ENCODE assay signal across 8 cellular contexts in genomic region chr7:23012797-23013714, GRCh38. TPM values are rescaled to one million over a fixed set of nuclear protein-coding genes. Genes with fewer than 3 reads are reported as not detected.
DNase-seq lines count a peak whose midpoint lies in the region; ATAC-seq, FAIRE-seq and TF ChIP-seq lines count a peak whose summit lies in the region.

No MANE protein-coding gene starts in this region.

- no peak overlapping the region for H4K91ac ChIP-seq in H1 (replicated peaks; ENCODE audit: insufficient read length, low read length)

- peaks cover 5% of the 10 kb centered on the region; the same call in 1 of the 2 replicates for H3K23me2 ChIP-seq in H1 (ENCODE audit: low read depth, low read length)

- POLR2A ChIA-PET in H1 (lab: Charles Lee; ENCODE audit: partially characterized antibody): interaction anchor here (0.6 to 2.9 kb wide), 13 partner anchors 10 to 157 kb away, joined by 3 to 13 read pairs (median 3); no protein-coding TSS in a partner anchor

- FAIRE-seq in H1 (lab: Jason Lieb, UNC): no peak

- H4K8ac ChIP-seq in H1 (ENCODE audit: extremely low read depth, insufficient read depth, low read length): no peak overlapping the region

- H2AFZ ChIP-seq in SU-DHL-6 (ENCODE audit: low read depth, low read length, severe bottlenecking): peak overlapping the region; percentile 86
- H2AFZ ChIP-seq in H1 (ENCODE audit: low read length): no peak overlapping the region

- WGBS in H1 (ENCODE audit: extremely low coverage in 1 of 2, insufficient coverage in 1 of 2, insufficient read length in 1 of 2, insufficient replicate concordance in 2 of 2, low coverage in 1 of 2, low lambda C conversion rate in 2 of 2, missing lambda C conversion rate in 1 of 2), 2 experiments: 3% methylated on average over 38 of the region's 52 CpGs; no CpG with 5 or more reads in 1 of the 2 experiments

- H2BK15ac ChIP-seq in H1 (ENCODE audit: low read length): no peak overlapping the region

- no peaks in the 10 kb centered on the region for H3K9me2 ChIP-seq in SU-DHL-6 (replicated peaks; ENCODE audit: insufficient read depth, low read length)

- no peak overlapping the region for H4K5ac ChIP-seq in H1 (ENCODE audit: insufficient read length, low read depth, low read length)

- ATAC-seq in GM19438 (IDR thresholded peaks at IDR 0.05; ENCODE audit: low read depth, unreplicated experiment) (peak; percentile 9), HG03520 (IDR thresholded peaks at IDR 0.05; ENCODE audit: unreplicated experiment) (peak; percentile 0)

- no peak overlapping the region for H3K4ac ChIP-seq in H1 (replicated peaks; ENCODE audit: insufficient read length, low read depth, low read length)

- H3K14ac ChIP-seq in H1 (ENCODE audit: insufficient read length): no peak overlapping the region

- CTCF ChIA-PET in H1 (lab: Charles Lee; ENCODE audit: partially characterized antibody): interaction anchor here (0.9 to 2.3 kb wide), 7 partner anchors 10 to 42 kb away, joined by 3 to 7 read pairs (median 3); no protein-coding TSS in a partner anchor

- H4K20me1 ChIP-seq in SU-DHL-6 (ENCODE audit: low read depth, low read length) (peaks cover 40% of the 10 kb centered on the region), H1 (replicated peaks in 1 of 2; ENCODE audit: control insufficient read depth in 1 of 2, insufficient read depth in 2 of 2, low read length in 2 of 2) (peaks cover 4% of the 10 kb centered on the region in 2 experiments)

- H3K79me2 ChIP-seq in SU-DHL-6 (ENCODE audit: insufficient read depth, low read length): peaks cover 38% of the 10 kb centered on the region
- H3K79me2 ChIP-seq in H1 (ENCODE audit: control insufficient read depth in 1 of 2, insufficient read depth in 2 of 2, low read length in 2 of 2): peaks cover 5 to 52% of the 10 kb centered on the region in 2 experiments

- H3K27me3 ChIP-seq in SU-DHL-6 (ENCODE audit: low read length) (no peaks in the 10 kb centered on the region), H1 (replicated peaks in 1 of 4; ENCODE audit: control insufficient read depth in 3 of 4, extremely low read depth in 1 of 4, insufficient read depth in 3 of 4, low read length in 3 of 4) (no peaks in the 10 kb centered on the region), mucosa of rectum (ENCODE audit: control insufficient read depth in 2 of 2, insufficient read depth in 2 of 2, low read length in 2 of 2) (peaks cover 0 to 11% of the 10 kb centered on the region in 2 donors)

- H3K18ac ChIP-seq in H1 (ENCODE audit: extremely low read depth, low read length): no peak overlapping the region

- peak overlapping the region; percentile 46; the same call in 1 of the 2 replicates for H3K27ac ChIP-seq in SU-DHL-6 (ENCODE audit: low read depth, low read length)
- H3K27ac ChIP-seq in H1 (ENCODE audit: low read depth, low read length): no peak overlapping the region
- peak overlapping the region; percentile 51 to 74 for H3K27ac ChIP-seq in mucosa of rectum (ENCODE audit: low read depth in 2 of 2, low read length in 2 of 2)

- H3K4me2 ChIP-seq in SU-DHL-6 (ENCODE audit: low read depth, low read length, poor library complexity, severe bottlenecking) (peak overlapping the region; percentile 81), H1 (ENCODE audit: insufficient read depth in 1 of 2, low read depth in 2 of 2, low read length in 2 of 2) (peak overlapping the region; percentile 81 to 84)

- H2BK120ac ChIP-seq in H1 (replicated peaks; ENCODE audit: low read depth, low read length): no peak overlapping the region

- TF ChIP-seq RAD21 in H1 (IDR thresholded peaks at IDR 0.05 in 1 of 2, conservative IDR thresholded peaks at IDR 0.05 in 1 of 2; ENCODE audit: low read depth in 2 of 2, low read length in 2 of 2): 0 out of 4 replicates have a peak, but pooled peaks of 1 of the 2 experiments have one; percentile 10

- no peak for TF ChIP-seq EP300 in H1 (IDR thresholded peaks at IDR 0.05; ENCODE audit: borderline replicate concordance in 1 of 2, low read depth in 2 of 2, low read length in 2 of 2)

- no peak for TF ChIP-seq POLR2A in H1 (IDR thresholded peaks at IDR 0.05; ENCODE audit: control extremely low read depth in 1 of 2, low read depth in 2 of 2, low read length in 2 of 2)

- no peaks in the 10 kb centered on the region for H3K36me3 ChIP-seq in SU-DHL-6 (ENCODE audit: low read length)
- no peaks in the 10 kb centered on the region for H3K36me3 ChIP-seq in H1 (ENCODE audit: control insufficient read depth in 2 of 4, insufficient read depth in 4 of 4, low read length in 3 of 4)
- no peaks in the 10 kb centered on the region for H3K36me3 ChIP-seq in mucosa of rectum (ENCODE audit: control insufficient read depth in 2 of 2, insufficient read depth in 2 of 2, low read length in 2 of 2)

- peaks cover 12% of the 10 kb centered on the region; the same call in 1 of the 2 replicates for H3F3A ChIP-seq in SU-DHL-6 (ENCODE audit: insufficient read depth)

- 0 out of 2 replicates have a peak overlapping the region, but pooled peaks have one; percentile 8 for H2BK5ac ChIP-seq in H1 (ENCODE audit: low read depth, low read length)

- TF ChIP-seq CTCF in SU-DHL-6 (IDR thresholded peaks at IDR 0.05; ENCODE audit: insufficient read depth, low read length, poor library complexity, severe bottlenecking) (peak; percentile 9), H1 (IDR thresholded peaks at IDR 0.05; ENCODE audit: control extremely low read depth in 1 of 3, insufficient read depth in 1 of 3, low read depth in 1 of 3, low read length in 3 of 3) (peak in 1 of 3 experiments; percentile 1; a peak in 1 of 4 replicates)

- peaks cover 2% of the 10 kb centered on the region; the same call in 1 of the 2 replicates for H3K79me1 ChIP-seq in H1 (ENCODE audit: low read depth, low read length)

- H3K9me3 ChIP-seq in SU-DHL-6 (ENCODE audit: insufficient read depth, low read length) (no peaks in the 10 kb centered on the region), H1 (ENCODE audit: insufficient read depth in 2 of 2, low read depth in 1 of 2, low read length in 1 of 2) (no peaks in the 10 kb centered on the region), mucosa of rectum (ENCODE audit: control insufficient read depth in 2 of 2, low read length in 2 of 2) (no peaks in the 10 kb centered on the region)

- H3K4me3 ChIP-seq in SU-DHL-6 (ENCODE audit: insufficient read depth, low read length, poor library complexity, severe bottlenecking): peak overlapping the region; percentile 85
- H3K4me3 ChIP-seq in H1 (ENCODE audit: extremely low read depth in 1 of 4, insufficient read depth in 2 of 4, low read depth in 3 of 4, low read length in 4 of 4): peak overlapping the region; percentile 68 to 95 (median 85)
- H3K4me3 ChIP-seq in mucosa of rectum (ENCODE audit: low read length in 2 of 2): peak overlapping the region; percentile 79 to 88

- no peak overlapping the region for H3K56ac ChIP-seq in H1 (replicated peaks; ENCODE audit: insufficient read length, low read depth, low read length)

- H3K9ac ChIP-seq in SU-DHL-6 (ENCODE audit: low read length) (peak overlapping the region; percentile 80), H1 (replicated peaks in 1 of 4; ENCODE audit: extremely low read depth in 1 of 4, low read depth in 3 of 4, low read length in 3 of 4) (peak overlapping the region; percentile 47 to 79 (median 50); a peak in 5 of 7 replicates), mucosa of rectum (ENCODE audit: low read depth in 1 of 2, low read length in 2 of 2) (peak overlapping the region; percentile 51 to 63)

- H2BK12ac ChIP-seq in H1 (ENCODE audit: low read depth, low read length): no peak overlapping the region

- DNase-seq in Daoy (ENCODE audit: low read depth) (peak; percentile 50), H1 (ENCODE audit: low read depth in 1 of 2, low spot score in 2 of 2) (peak in 1 of 2 experiments; percentile 66), ureter (ENCODE audit: low spot score) (peak; percentile 47), HCEC 1CT (no peak)

- H3K4me1 ChIP-seq in H1 (replicated peaks in 1 of 4; ENCODE audit: control insufficient read depth in 3 of 4, insufficient read depth in 4 of 4, low read length in 3 of 4) (peaks cover 0 to 6% (median 1%) of the 10 kb centered on the region in 4 experiments; a peak in 3 of 7 replicates), mucosa of rectum (ENCODE audit: control insufficient read depth in 2 of 2, insufficient read depth in 2 of 2, low read length in 2 of 2) (peaks cover 6 to 10% of the 10 kb centered on the region in 2 donors)

- no peak overlapping the region for H2AK5ac ChIP-seq in H1 (ENCODE audit: low read depth, low read length)

- no peak overlapping the region for H2BK20ac ChIP-seq in H1 (ENCODE audit: low read length)

- no peak overlapping the region for H3K23ac ChIP-seq in H1 (ENCODE audit: insufficient read length)

TF ChIP-seq in H1, 55 proteins besides CTCF, POLR2A, EP300 and RAD21:
- TF ChIP-seq ASH2L (IDR thresholded peaks at IDR 0.05; ENCODE audit: low read length): peak; percentile 86
- TF ChIP-seq SIN3A (conservative IDR thresholded peaks at IDR 0.05 in 1 of 2, IDR thresholded peaks at IDR 0.05 in 1 of 2; ENCODE audit: low read depth in 1 of 2, low read length in 2 of 2): peak in 1 of 2 experiments; percentile 20; a peak in 1 of 4 replicates
- no peak for TF ChIP-seq RFX5 (IDR thresholded peaks at IDR 0.05; ENCODE audit: borderline replicate concordance, low read depth, low read length)
- peak; percentile 59 for TF ChIP-seq KDM4A (IDR thresholded peaks at IDR 0.05; ENCODE audit: low read depth, low read length, severe bottlenecking)
- TF ChIP-seq RBBP5 (IDR thresholded peaks at IDR 0.05; ENCODE audit: borderline replicate concordance, low read depth, low read length): peak; percentile 81; the same call in 1 of the 2 replicates
- TF ChIP-seq POU5F1 (IDR thresholded peaks at IDR 0.05; ENCODE audit: low read depth, low read length): no peak

RNA-seq across cellular contexts. Expression of gene HYCC1, which starts 0.9 kb away (rescaled TPM):
- 186 and 202 TPM in 2 replicates for total RNA-seq in Daoy (2014; rRNA removed; shearing (Covaris generic))
- 142 and 147 TPM in 2 replicates for total RNA-seq in H1 (2021; fragmentation: NEBNext Ultra II Directional; extraction: Animal tissue kit (Norgen Biotek cat#: 25700))
- 20.2 and 23.8 TPM in 2 replicates for polyA plus RNA-seq in H1 (2011; rRNA removed)
- 47.7 TPM for polyA plus RNA-seq in H1 (2011; cell fraction: cytosol; rRNA removed)
- 26.4 TPM for polyA plus RNA-seq in H1 (2011; cell fraction: nucleus; rRNA removed)
- 34.4 to 57.3 TPM (median 50.0 TPM) in 4 replicates for polyA plus RNA-seq in H1 (2012, experiment 1 of 2)
- 3.4 TPM for polyA plus RNA-seq in H1 (2012, experiment 2 of 2)
- polyA plus RNA-seq in H1 (2013, experiment 1 of 2): 144 TPM
- polyA plus RNA-seq in H1 (2013, experiment 2 of 2): 155 TPM
- polyA minus RNA-seq in H1 (2011; rRNA and poly(A)+ RNA removed): 48.0 and 67.9 TPM in 2 replicates
- 29.4 TPM for polyA minus RNA-seq in H1 (2011; cell fraction: cytosol; rRNA and poly(A)+ RNA removed)
- 64.8 TPM for polyA minus RNA-seq in H1 (2011; cell fraction: nucleus; rRNA and poly(A)+ RNA removed)
- total RNA-seq in ureter: 19.6 TPM
